Comparison of ENCODE assay signal across 8 cellular contexts in the genomic region with DNA sequence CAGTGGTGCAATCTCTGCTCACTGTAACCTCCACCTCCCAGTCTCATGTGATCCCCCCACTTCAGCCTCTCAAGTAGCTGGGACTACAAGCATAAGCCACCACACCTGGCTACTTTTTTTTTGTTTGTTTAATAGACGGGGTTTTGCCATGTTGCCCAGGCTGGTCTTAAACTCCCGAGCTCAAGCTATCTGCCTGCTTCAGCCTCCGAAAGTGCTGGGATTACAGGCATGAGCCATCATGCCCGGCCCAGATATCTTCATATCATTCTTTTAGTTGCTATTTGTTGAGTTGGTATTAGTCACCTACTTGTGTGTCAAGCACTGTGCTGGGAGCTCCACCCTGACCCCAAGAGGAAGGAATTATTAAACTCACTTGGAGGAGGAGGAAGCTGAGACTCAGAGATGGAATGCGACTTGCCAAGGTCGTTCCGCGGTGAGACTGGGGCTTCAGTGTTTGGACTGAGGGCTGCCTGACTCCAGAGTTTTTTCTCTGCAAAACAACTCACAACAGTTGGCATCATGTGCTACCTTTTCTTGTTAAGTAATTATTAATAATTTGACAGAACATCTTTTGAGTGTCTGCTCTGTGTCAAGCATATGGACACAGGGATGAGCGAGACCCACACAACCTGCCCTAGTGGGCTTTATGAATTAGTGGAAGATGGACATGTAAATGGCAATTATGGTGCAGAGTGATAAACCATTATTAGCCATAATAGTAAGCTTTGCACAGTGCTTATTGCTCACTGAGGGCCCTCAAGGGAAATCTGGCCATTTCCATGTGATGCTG.
DNase-seq lines count a peak whose midpoint lies in the region; ATAC-seq and TF ChIP-seq lines count a peak whose summit lies in the region.

No MANE protein-coding gene starts in this region.

- H3F3A ChIP-seq in GM23248 (ENCODE audit: insufficient read depth) = no peaks in the 10 kb centered on the region

- intact Hi-C loops in sciatic nerve (cut with DNase I) = no loop called here

- H3K36me3 ChIP-seq in GM23248 (ENCODE audit: low read depth) (no peaks in the 10 kb centered on the region), SJCRH30 (no peaks in the 10 kb centered on the region)

- H3K4me1 ChIP-seq in GM23248 (ENCODE audit: insufficient read depth) (peaks cover 7% of the 10 kb centered on the region; the same call in 1 of the 2 replicates), SJCRH30 (peaks cover 41% of the 10 kb centered on the region), foreskin keratinocyte (peaks cover 10% of the 10 kb centered on the region)

- ATAC-seq in foreskin keratinocyte (peak; percentile 99), sciatic nerve (peak; percentile 90), GM18907 (IDR thresholded peaks at IDR 0.05; ENCODE audit: unreplicated experiment) (no peak), GM21423 (IDR thresholded peaks at IDR 0.05; ENCODE audit: unreplicated experiment) (no peak)

- peak overlapping the region; percentile 18 for H2AFZ ChIP-seq in GM23248

- no peaks in the 10 kb centered on the region for H3K9me3 ChIP-seq in GM23248 (ENCODE audit: low read depth)
- no peaks in the 10 kb centered on the region for H3K9me3 ChIP-seq in SJCRH30 (replicated peaks)

- no peaks in the 10 kb centered on the region for H4K20me1 ChIP-seq in GM23248 (ENCODE audit: insufficient read depth)

- no peaks in the 10 kb centered on the region for H3K79me2 ChIP-seq in GM23248 (ENCODE audit: insufficient read depth)

- no peak overlapping the region for H3K4me3 ChIP-seq in GM23248
- no peak overlapping the region for H3K4me3 ChIP-seq in SJCRH30

- no peak overlapping the region for H3K9ac ChIP-seq in GM23248

- H3K27me3 ChIP-seq in GM23248 (replicated peaks; ENCODE audit: insufficient read depth) (no peaks in the 10 kb centered on the region), SJCRH30 (no peaks in the 10 kb centered on the region), foreskin keratinocyte (no peaks in the 10 kb centered on the region)

- in situ Hi-C loops in GM23248 (cut with MboI) = no loop called here

- DNase-seq in GM23248 (peak; percentile 93), SJCRH30 (peak; percentile 69 to 75), foreskin keratinocyte (peak; percentile 90 to 94), sciatic nerve (ENCODE audit: low spot score) (no peak), COR-L47 (lab: John Stamatoyannopoulos, UW) (no peak)
- DNase-seq in stimulated activated naive CD4-positive, alpha-beta T cell treated with Interleukin-2 at 50 U/mL for 16 hours (lab: John Stamatoyannopoulos, UW) = no peak

- 13 to 16% methylated on average over 9 of the region's 9 CpGs for WGBS in GM23248 (ENCODE audit: low coverage in 1 of 2, low lambda C conversion rate in 2 of 2, missing lambda C conversion rate in 2 of 2), 2 experiments

- H3K27ac ChIP-seq in GM23248 = no peak overlapping the region
- H3K27ac ChIP-seq in SJCRH30 = peak overlapping the region; percentile 62; the same call in 1 of the 2 replicates
- H3K27ac ChIP-seq in foreskin keratinocyte = no peak overlapping the region

- peak overlapping the region; percentile 45 for H3K4me2 ChIP-seq in GM23248 (ENCODE audit: unreplicated experiment)

- peak; percentile 93 for TF ChIP-seq CTCF in foreskin keratinocyte (conservative IDR thresholded peaks at IDR 0.05)

- no peaks in the 10 kb centered on the region for H3K9me2 ChIP-seq in GM23248 (ENCODE audit: insufficient read depth)

Comparison
In these comparisons a context has a peak if more than half of its experiments do, and no peak if none do; other contexts are left out.
1. DNase-seq: peak in GM23248 (single experiment), SJCRH30 (2 of 2) and foreskin keratinocyte (2 of 2); none in sciatic nerve (single experiment), stimulated activated naive CD4-positive, alpha-beta T cell treated with Interleukin-2 at 50 U/mL for 16 hours (single experiment) and COR-L47 (single experiment).
2. ATAC-seq: peak in foreskin keratinocyte (single experiment) and sciatic nerve (single experiment); none in GM18907 (single experiment) and GM21423 (single experiment).